In genomic region chr6:27839303-27840081, GRCh38 we compare ENCODE assay signal across 1 cellular context.
TF ChIP-seq lines count a peak whose summit lies in the region.

No MANE protein-coding gene starts in this region.

TF ChIP-seq in GM12878, 131 proteins besides CTCF, POLR2A, EP300 and RAD21 (continued from another document):
- TF ChIP-seq MLLT1 (IDR thresholded peaks at IDR 0.05) = peak; percentile 48
- no peak for TF ChIP-seq SMC3 (IDR thresholded peaks at IDR 0.05; ENCODE audit: borderline replicate concordance, low read length)
- 0 out of 2 replicates have a peak, but pooled peaks have one; percentile 36 for TF ChIP-seq PAX8 (IDR thresholded peaks at IDR 0.05)
- no peak for TF ChIP-seq IKZF1 (conservative IDR thresholded peaks at IDR 0.05)
- no peak for TF ChIP-seq SMAD1 (IDR thresholded peaks at IDR 0.05; ENCODE audit: low read depth, partially characterized antibody)
- TF ChIP-seq IKZF2 (IDR thresholded peaks at IDR 0.05) = no peak
- TF ChIP-seq CREM (IDR thresholded peaks at IDR 0.05; ENCODE audit: low read depth) = peak; percentile 40; the same call in 1 of the 2 replicates
- no peak for TF ChIP-seq EGR1 (IDR thresholded peaks at IDR 0.05; ENCODE audit: borderline replicate concordance in 1 of 2, low read depth in 2 of 2, low read length in 2 of 2)
- 0 out of 2 replicates have a peak, but pooled peaks have one; percentile 22 for TF ChIP-seq ZBED1 (IDR thresholded peaks at IDR 0.05; ENCODE audit: borderline replicate concordance)
- TF ChIP-seq FOS (IDR thresholded peaks at IDR 0.05; ENCODE audit: borderline replicate concordance, extremely low read depth, insufficient read length) = peak; percentile 10
- TF ChIP-seq ATF2 (IDR thresholded peaks at IDR 0.05; ENCODE audit: low read length) = no peak
- TF ChIP-seq SKIL (IDR thresholded peaks at IDR 0.05; ENCODE audit: low read depth, poor library complexity, severe bottlenecking) = no peak
- 0 out of 2 replicates have a peak, but pooled peaks have one; percentile 21 for TF ChIP-seq CBFB (IDR thresholded peaks at IDR 0.05; ENCODE audit: low read depth)
- no peak for TF ChIP-seq TBL1XR1 (IDR thresholded peaks at IDR 0.05; ENCODE audit: low read depth, low read length)
- TF ChIP-seq, protein P1, sequence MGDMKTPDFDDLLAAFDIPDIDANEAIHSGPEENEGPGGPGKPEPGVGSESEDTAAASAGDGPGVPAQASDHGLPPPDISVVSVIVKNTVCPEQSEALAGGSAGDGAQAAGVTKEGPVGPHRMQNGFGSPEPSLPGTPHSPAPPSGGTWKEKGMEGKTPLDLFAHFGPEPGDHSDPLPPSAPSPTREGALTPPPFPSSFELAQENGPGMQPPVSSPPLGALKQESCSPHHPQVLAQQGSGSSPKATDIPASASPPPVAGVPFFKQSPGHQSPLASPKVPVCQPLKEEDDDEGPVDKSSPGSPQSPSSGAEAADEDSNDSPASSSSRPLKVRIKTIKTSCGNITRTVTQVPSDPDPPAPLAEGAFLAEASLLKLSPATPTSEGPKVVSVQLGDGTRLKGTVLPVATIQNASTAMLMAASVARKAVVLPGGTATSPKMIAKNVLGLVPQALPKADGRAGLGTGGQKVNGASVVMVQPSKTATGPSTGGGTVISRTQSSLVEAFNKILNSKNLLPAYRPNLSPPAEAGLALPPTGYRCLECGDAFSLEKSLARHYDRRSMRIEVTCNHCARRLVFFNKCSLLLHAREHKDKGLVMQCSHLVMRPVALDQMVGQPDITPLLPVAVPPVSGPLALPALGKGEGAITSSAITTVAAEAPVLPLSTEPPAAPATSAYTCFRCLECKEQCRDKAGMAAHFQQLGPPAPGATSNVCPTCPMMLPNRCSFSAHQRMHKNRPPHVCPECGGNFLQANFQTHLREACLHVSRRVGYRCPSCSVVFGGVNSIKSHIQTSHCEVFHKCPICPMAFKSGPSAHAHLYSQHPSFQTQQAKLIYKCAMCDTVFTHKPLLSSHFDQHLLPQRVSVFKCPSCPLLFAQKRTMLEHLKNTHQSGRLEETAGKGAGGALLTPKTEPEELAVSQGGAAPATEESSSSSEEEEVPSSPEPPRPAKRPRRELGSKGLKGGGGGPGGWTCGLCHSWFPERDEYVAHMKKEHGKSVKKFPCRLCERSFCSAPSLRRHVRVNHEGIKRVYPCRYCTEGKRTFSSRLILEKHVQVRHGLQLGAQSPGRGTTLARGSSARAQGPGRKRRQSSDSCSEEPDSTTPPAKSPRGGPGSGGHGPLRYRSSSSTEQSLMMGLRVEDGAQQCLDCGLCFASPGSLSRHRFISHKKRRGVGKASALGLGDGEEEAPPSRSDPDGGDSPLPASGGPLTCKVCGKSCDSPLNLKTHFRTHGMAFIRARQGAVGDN (IDR thresholded peaks at IDR 0.05) = no peak
- TF ChIP-seq, protein P2, sequence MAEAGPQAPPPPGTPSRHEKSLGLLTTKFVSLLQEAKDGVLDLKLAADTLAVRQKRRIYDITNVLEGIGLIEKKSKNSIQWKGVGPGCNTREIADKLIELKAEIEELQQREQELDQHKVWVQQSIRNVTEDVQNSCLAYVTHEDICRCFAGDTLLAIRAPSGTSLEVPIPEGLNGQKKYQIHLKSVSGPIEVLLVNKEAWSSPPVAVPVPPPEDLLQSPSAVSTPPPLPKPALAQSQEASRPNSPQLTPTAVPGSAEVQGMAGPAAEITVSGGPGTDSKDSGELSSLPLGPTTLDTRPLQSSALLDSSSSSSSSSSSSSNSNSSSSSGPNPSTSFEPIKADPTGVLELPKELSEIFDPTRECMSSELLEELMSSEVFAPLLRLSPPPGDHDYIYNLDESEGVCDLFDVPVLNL (IDR thresholded peaks at IDR 0.05; ENCODE audit: low read depth, low read length) = peak; percentile 96
- TF ChIP-seq ZNF384 (IDR thresholded peaks at IDR 0.05; ENCODE audit: borderline replicate concordance, low read depth, low read length) = no peak
- no peak for TF ChIP-seq RCOR1 (conservative IDR thresholded peaks at IDR 0.05; ENCODE audit: low read depth, low read length)
- TF ChIP-seq NFXL1 (IDR thresholded peaks at IDR 0.05; ENCODE audit: borderline replicate concordance) = no peak
- TF ChIP-seq, protein P3, sequence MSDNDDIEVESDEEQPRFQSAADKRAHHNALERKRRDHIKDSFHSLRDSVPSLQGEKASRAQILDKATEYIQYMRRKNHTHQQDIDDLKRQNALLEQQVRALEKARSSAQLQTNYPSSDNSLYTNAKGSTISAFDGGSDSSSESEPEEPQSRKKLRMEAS (IDR thresholded peaks at IDR 0.05; ENCODE audit: low read depth, low read length) = no peak
